ENCODE assay signal across 18 cellular contexts in genomic region chr22:43428005-43428485, GRCh38. TPM values are rescaled to one million over a fixed set of nuclear protein-coding genes. Genes with fewer than 3 reads are reported as not detected.
A peak's percentile ranks its signal among the peaks of the same experiment; 100 is the strongest.
DNase-seq lines count a peak whose midpoint lies in the region; ATAC-seq and TF ChIP-seq lines count a peak whose summit lies in the region.
"Had no signal": no experiment of that assay in that cellular context is flagged by ENCODE, and none has a peak within 500 bp of the region (broad histone marks: within the 10 kb centered on the region; RNA-seq: fewer than 3 reads in every experiment).

No MANE protein-coding gene starts in this region.

- no peak overlapping the region for H4K91ac ChIP-seq in neuronal stem cell (ENCODE audit: low read depth, low read length, poor library complexity)

- H3K27ac Mint-ChIP-seq in endodermal cell = no peak overlapping the region
- H3K27ac Mint-ChIP-seq: B cell; CD8-positive, alpha-beta T cell; GM23338; H9 had no signal

- H3K27me3 Mint-ChIP-seq in endodermal cell (ENCODE audit: insufficient read depth) = peaks cover 18% of the 10 kb centered on the region

- H2BK15ac ChIP-seq in neuronal stem cell (ENCODE audit: low read length) = no peak overlapping the region

- TF ChIP-seq CTCF in WERI-Rb-1 (IDR thresholded peaks at IDR 0.05; ENCODE audit: low read depth, low read length) (no peak), endodermal cell (conservative IDR thresholded peaks at IDR 0.05) (peak; percentile 8), GM20000 (IDR thresholded peaks at IDR 0.05; ENCODE audit: extremely low read depth, missing control alignments) (no peak), gastrocnemius medialis (IDR thresholded peaks at IDR 0.05 in 4 of 5, conservative IDR thresholded peaks at IDR 0.05 in 1 of 5) (no peak)

- peak; percentile 45 for DNase-seq in NCI-H82 (lab: John Stamatoyannopoulos, UW)
- no peak for DNase-seq in NCI-H82 treated with DMSO at 0.1 percent for 48 hours (lab: John Stamatoyannopoulos, UW; ENCODE audit: unreplicated experiment)
- peak; percentile 71 for DNase-seq in WERI-Rb-1
- no peak for DNase-seq in endodermal cell
- DNase-seq in neuronal stem cell (ENCODE audit: low spot score) = no peak
- no peak for DNase-seq in GM20000 (ENCODE audit: low spot score)
- DNase-seq in activated gamma-delta T cell (lab: John Stamatoyannopoulos, UW) = no peak
- no peak for DNase-seq in gastrocnemius medialis
- DNase-seq: CD8-positive, alpha-beta T cell; COR-L47; H9 had no signal

- no peak overlapping the region for H2AFZ ChIP-seq in neuronal stem cell (ENCODE audit: low read length)
- H2AFZ ChIP-seq: GM23338 had no signal

- no peak overlapping the region for H3K4me2 ChIP-seq in neuronal stem cell (ENCODE audit: insufficient read depth, low read length, poor library complexity, severe bottlenecking)
- H3K4me2 ChIP-seq: GM23338 had no signal

- no peak overlapping the region for H3K23ac ChIP-seq in neuronal stem cell (ENCODE audit: low read depth, low read length, poor library complexity)

- no peak overlapping the region for H3K4me3 Mint-ChIP-seq in endodermal cell
- H3K4me3 Mint-ChIP-seq: B cell; CD8-positive, alpha-beta T cell; GM23338; H9 had no signal

- peak overlapping the region; percentile 14 for H3K4ac ChIP-seq in neuronal stem cell (ENCODE audit: low read length)

- no peak for ATAC-seq in gastrocnemius medialis
- ATAC-seq: CD8-positive, alpha-beta T cell had no signal

- no peak overlapping the region for H2BK120ac ChIP-seq in neuronal stem cell (ENCODE audit: low read depth, low read length)

- peak overlapping the region; percentile 86 for H2AK5ac ChIP-seq in neuronal stem cell (ENCODE audit: low read depth, low read length)

- H3K18ac ChIP-seq in neuronal stem cell (ENCODE audit: low read length) = peak overlapping the region; percentile 74

- H2BK12ac ChIP-seq in neuronal stem cell (ENCODE audit: low read length) = no peak overlapping the region

- no peak overlapping the region for H4K8ac ChIP-seq in neuronal stem cell (ENCODE audit: low read depth, low read length)

- in situ Hi-C loops in gastrocnemius medialis (cut with MboI; ENCODE audit: low sequenced_read_pairs in 4 of 4) = no loop called here

- H3K9ac ChIP-seq in endodermal cell (ENCODE audit: extremely low read depth, low read length, poor library complexity, severe bottlenecking) (no peak overlapping the region), neuronal stem cell (ENCODE audit: low read depth, low read length, poor library complexity) (no peak overlapping the region)
- H3K9ac ChIP-seq: BLaER1 treated with 17β-estradiol and CSF1 and Interleukin-3, amounts not matched to agents 10 nM and 100 nM had no signal

- H3K27ac ChIP-seq in WERI-Rb-1 (peak overlapping the region; percentile 23; the same call in 1 of the 2 replicates), endodermal cell (ENCODE audit: low read depth, low read length) (no peak overlapping the region), neuronal stem cell (replicated peaks; ENCODE audit: low read length) (no peak overlapping the region), gastrocnemius medialis (no peak overlapping the region)
- H3K27ac ChIP-seq: 22Rv1; BLaER1 treated with 17β-estradiol and CSF1 and Interleukin-3, amounts not matched to agents 10 nM and 100 nM had no signal

- H3K9me3 ChIP-seq in WERI-Rb-1 (ENCODE audit: severe bottlenecking) (no peaks in the 10 kb centered on the region), endodermal cell (ENCODE audit: control insufficient read depth, low read length) (no peaks in the 10 kb centered on the region), neuronal stem cell (replicated peaks in 1 of 2; ENCODE audit: control insufficient read depth in 2 of 2, insufficient read depth in 1 of 2, low read depth in 1 of 2, low read length in 2 of 2) (no peaks in the 10 kb centered on the region), gastrocnemius medialis (no peaks in the 10 kb centered on the region)
- H3K9me3 ChIP-seq: BLaER1 treated with 17β-estradiol and CSF1 and Interleukin-3, amounts not matched to agents 10 nM and 100 nM had no signal

- no peaks in the 10 kb centered on the region for H3K4me1 ChIP-seq in endodermal cell (ENCODE audit: control insufficient read depth, insufficient read depth, low read length)
- peaks cover 0 to 35% of the 10 kb centered on the region in 2 donors for H3K4me1 ChIP-seq in neuronal stem cell (ENCODE audit: control insufficient read depth in 2 of 2, insufficient read depth in 1 of 2, low read depth in 1 of 2, low read length in 2 of 2)
- H3K4me1 ChIP-seq in gastrocnemius medialis = no peaks in the 10 kb centered on the region

- TF ChIP-seq POLR2A in gastrocnemius medialis (IDR thresholded peaks at IDR 0.05) = no peak

- H2BK5ac ChIP-seq in neuronal stem cell (ENCODE audit: low read length) = no peak overlapping the region

- WGBS in endodermal cell (ENCODE audit: insufficient coverage in 1 of 2, insufficient read length in 1 of 2), 2 experiments = 85 to 90% methylated on average over 3 to 10 of the region's 10 CpGs
- WGBS in neuronal stem cell (ENCODE audit: extremely low coverage in 2 of 2, insufficient read length in 2 of 2, insufficient replicate concordance in 1 of 2), 2 donors = no CpG with 5 or more reads among the region's 10 CpGs

- no peaks in the 10 kb centered on the region for H3K36me3 Mint-ChIP-seq in endodermal cell (ENCODE audit: low read depth)
- H3K36me3 Mint-ChIP-seq: CD8-positive, alpha-beta T cell had no signal

- H3K4me3 ChIP-seq in WERI-Rb-1 (ENCODE audit: low read depth, low read length) = no peak overlapping the region
- no peak overlapping the region for H3K4me3 ChIP-seq in endodermal cell (ENCODE audit: low read length)
- no peak overlapping the region for H3K4me3 ChIP-seq in neuronal stem cell (ENCODE audit: low read length in 2 of 2)
- H3K4me3 ChIP-seq in gastrocnemius medialis = no peak overlapping the region
- H3K4me3 ChIP-seq: BLaER1 treated with 17β-estradiol and CSF1 and Interleukin-3, amounts not matched to agents 10 nM and 100 nM; GM23338 had no signal

- H3K4me1 Mint-ChIP-seq in endodermal cell = no peaks in the 10 kb centered on the region
- H3K4me1 Mint-ChIP-seq: B cell had no signal

- H3K14ac ChIP-seq in neuronal stem cell (ENCODE audit: low read length) = no peak overlapping the region

- H3K27me3 ChIP-seq in WERI-Rb-1 (ENCODE audit: insufficient read depth, low read depth, severe bottlenecking) (no peaks in the 10 kb centered on the region), endodermal cell (ENCODE audit: control insufficient read depth, insufficient read depth, low read length, poor library complexity, severe bottlenecking) (peaks cover 14% of the 10 kb centered on the region), neuronal stem cell (ENCODE audit: control insufficient read depth in 3 of 3, insufficient read depth in 3 of 3, low read depth in 1 of 3, low read length in 3 of 3) (peaks cover 0 to 19% (median 0%) of the 10 kb centered on the region in 3 experiments), gastrocnemius medialis (peaks cover 21 to 43% (median 39%) of the 10 kb centered on the region in 3 donors)

- H3K79me1 ChIP-seq in neuronal stem cell (ENCODE audit: low read depth, low read length) = peaks cover 5% of the 10 kb centered on the region

- no peaks in the 10 kb centered on the region for H3K9me3 Mint-ChIP-seq in endodermal cell
- H3K9me3 Mint-ChIP-seq: CD8-positive, alpha-beta T cell; GM23338; H9 had no signal

- intact Hi-C loops in gastrocnemius medialis (cut with DNase I; ENCODE audit: low total_unique reads) = no loop called here

- H3K36me3 ChIP-seq in WERI-Rb-1 (no peaks in the 10 kb centered on the region), endodermal cell (ENCODE audit: control insufficient read depth, insufficient read depth, low read length) (no peaks in the 10 kb centered on the region), neuronal stem cell (replicated peaks in 1 of 2; ENCODE audit: control insufficient read depth in 2 of 2, insufficient read depth in 2 of 2, low read length in 2 of 2) (peaks cover 0 to 4% of the 10 kb centered on the region in 2 donors), gastrocnemius medialis (no peaks in the 10 kb centered on the region)
- H3K36me3 ChIP-seq: BLaER1 treated with 17β-estradiol and CSF1 and Interleukin-3, amounts not matched to agents 10 nM and 100 nM had no signal

RNA-seq across cellular contexts. Expression of gene MPPED1, which starts 16.2 kb away (rescaled TPM):
- total RNA-seq in endodermal cell (under 1 TPM; 0.11 to 0.59 TPM), gastrocnemius medialis (not detected)
- polyA plus RNA-seq in endodermal cell (2013, experiment 1 of 2) = 0.75 TPM
- 0.70 TPM for polyA plus RNA-seq in endodermal cell (2013, experiment 2 of 2)
- polyA plus RNA-seq in neuronal stem cell (2013, experiment 1 of 2) = 37.3 TPM
- polyA plus RNA-seq in neuronal stem cell (2013, experiment 2 of 2) = 37.4 TPM
- total RNA-seq: A673; B cell; CD8-positive, alpha-beta T cell; HT-29 had no signal
- polyA plus RNA-seq: AG04450, GM23338 had no signal

Comparison
In these comparisons a context has a peak if more than half of its experiments do, and no peak if none do; other contexts are left out.
1. DNase-seq: peak in NCI-H82 (single experiment) and WERI-Rb-1 (single experiment); none in NCI-H82 treated with DMSO at 0.1 percent for 48 hours (single experiment), endodermal cell (single experiment), neuronal stem cell (single experiment), GM20000 (single experiment), activated gamma-delta T cell (single experiment) and gastrocnemius medialis (0 of 2).